24 cellular contexts compared by ENCODE assay signal in the genomic region with DNA sequence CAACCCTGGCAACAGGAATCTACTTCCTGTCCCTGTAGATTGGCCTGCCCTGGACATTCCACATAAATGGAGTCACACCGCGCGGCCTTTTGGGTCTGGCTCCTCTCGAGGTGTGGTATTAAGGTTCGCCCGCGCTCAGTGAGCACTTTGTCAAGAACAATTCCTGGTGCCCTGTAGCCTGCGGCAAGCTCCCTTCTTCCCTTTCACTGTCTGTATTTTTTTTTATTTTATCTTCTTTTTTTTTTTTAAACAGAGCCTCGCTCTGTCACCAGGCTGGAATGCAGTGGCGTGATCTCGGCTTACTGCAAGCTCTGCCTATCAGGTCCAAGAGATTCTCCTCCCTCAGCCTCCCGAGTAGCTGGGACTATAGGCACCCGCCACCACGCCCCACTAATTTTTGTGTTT. TPM values are rescaled to one million over a fixed set of nuclear protein-coding genes. Genes with fewer than 3 reads are reported as not detected.
DNase-seq lines count a peak whose midpoint lies in the region; ATAC-seq, FAIRE-seq and TF ChIP-seq lines count a peak whose summit lies in the region.
"Had no signal": no experiment of that assay in that cellular context is flagged by ENCODE, and none has a peak within 500 bp of the region (broad histone marks: within the 10 kb centered on the region; RNA-seq: fewer than 3 reads in every experiment).

No MANE protein-coding gene starts in this region.

- no peaks in the 10 kb centered on the region for H4K20me1 ChIP-seq in astrocyte (ENCODE audit: insufficient read depth, low read length)

- intact Hi-C loops in activated CD8-positive, alpha-beta T cell treated with anti-CD3 and anti-CD28 coated beads for 36 hours (cut with micrococcal nuclease): no loop called here

- H3K4me1 Mint-ChIP-seq in activated CD8-positive, alpha-beta T cell treated with anti-CD3 and anti-CD28 coated beads for 36 hours (ENCODE audit: low read depth): peaks cover 2% of the 10 kb centered on the region
- H3K4me1 Mint-ChIP-seq in activated CD8-positive, alpha-beta T cell treated with anti-CD3 and anti-CD28 coated beads, Interleukin-2, amount 10 ng/mL, durations not matched to agents 7 days and 5 days (ENCODE audit: low read depth): no peaks in the 10 kb centered on the region
- H3K4me1 Mint-ChIP-seq in astrocyte (ENCODE audit: low read depth, unreplicated experiment): no peaks in the 10 kb centered on the region
- H3K4me1 Mint-ChIP-seq: neural crest cell; stimulated activated memory B cell treated with anti-CD40 and anti-IgM and Interleukin-4, amounts not matched to agents 10 μg/mL and 1 μg/mL and 100 μg/mL, for 72 hours; WTC11 had no signal

- CTCF ChIA-PET in activated CD8-positive, alpha-beta T cell treated with anti-CD3 and anti-CD28 coated beads for 36 hours (lab: Charles Lee): no interaction called here
- CTCF ChIA-PET in activated CD8-positive, alpha-beta T cell treated with anti-CD3 and anti-CD28 coated beads, Interleukin-2, amount 10 ng/mL, durations not matched to agents 7 days and 5 days (lab: Charles Lee): no interaction called here

- H3K4me3 ChIP-seq in astrocyte (ENCODE audit: insufficient read depth, low read depth, low read length): no peak overlapping the region
- H3K4me3 ChIP-seq in effector memory CD4-positive, alpha-beta T cell (ENCODE audit: insufficient read depth, low read depth, low read length, poor library complexity, severe bottlenecking): no peak overlapping the region
- H3K4me3 ChIP-seq: BLaER1, heart right ventricle, thoracic aorta had no signal

- H2AFZ ChIP-seq in astrocyte (ENCODE audit: low read depth, low read length): peak overlapping the region; percentile 23

- FAIRE-seq in astrocyte (lab: Jason Lieb, UNC) (no peak), urothelium cell line (lab: Jason Lieb, UNC) (no peak), D721Med (lab: Jason Lieb, UNC) (no peak)
- FAIRE-seq: islet of Langerhans had no signal

- H3K9ac ChIP-seq in astrocyte (ENCODE audit: low read length): peak overlapping the region; percentile 73
- H3K9ac ChIP-seq: BLaER1 had no signal

- peaks cover 29% of the 10 kb centered on the region for H3K36me3 Mint-ChIP-seq in activated CD8-positive, alpha-beta T cell treated with anti-CD3 and anti-CD28 coated beads for 36 hours (ENCODE audit: low read depth)
- H3K36me3 Mint-ChIP-seq in activated CD8-positive, alpha-beta T cell treated with anti-CD3 and anti-CD28 coated beads, Interleukin-2, amount 10 ng/mL, durations not matched to agents 7 days and 5 days (ENCODE audit: low read depth): peaks cover 33% of the 10 kb centered on the region
- peaks cover 28% of the 10 kb centered on the region for H3K36me3 Mint-ChIP-seq in astrocyte (ENCODE audit: low read depth, unreplicated experiment)

- no peaks in the 10 kb centered on the region for H3K27me3 Mint-ChIP-seq in activated CD8-positive, alpha-beta T cell treated with anti-CD3 and anti-CD28 coated beads for 36 hours
- no peaks in the 10 kb centered on the region for H3K27me3 Mint-ChIP-seq in activated CD8-positive, alpha-beta T cell treated with anti-CD3 and anti-CD28 coated beads, Interleukin-2, amount 10 ng/mL, durations not matched to agents 7 days and 5 days (ENCODE audit: low read depth)
- no peaks in the 10 kb centered on the region for H3K27me3 Mint-ChIP-seq in astrocyte (ENCODE audit: low read depth, unreplicated experiment)
- H3K27me3 Mint-ChIP-seq: stimulated activated memory B cell treated with anti-CD40 and anti-IgM and Interleukin-4, amounts not matched to agents 10 μg/mL and 1 μg/mL and 100 μg/mL, for 72 hours had no signal

- peaks cover 13% of the 10 kb centered on the region for H3K4me1 ChIP-seq in astrocyte (ENCODE audit: insufficient read depth, low read length)
- H3K4me1 ChIP-seq in effector memory CD4-positive, alpha-beta T cell (ENCODE audit: control insufficient read depth, insufficient read depth, low read length, poor library complexity, severe bottlenecking): no peaks in the 10 kb centered on the region
- H3K4me1 ChIP-seq: BLaER1, heart right ventricle had no signal

- H3K4me3 Mint-ChIP-seq in activated CD8-positive, alpha-beta T cell treated with anti-CD3 and anti-CD28 coated beads for 36 hours: no peak overlapping the region
- no peak overlapping the region for H3K4me3 Mint-ChIP-seq in activated CD8-positive, alpha-beta T cell treated with anti-CD3 and anti-CD28 coated beads, Interleukin-2, amount 10 ng/mL, durations not matched to agents 7 days and 5 days
- H3K4me3 Mint-ChIP-seq in astrocyte (ENCODE audit: unreplicated experiment): no peak overlapping the region
- H3K4me3 Mint-ChIP-seq: neural crest cell; stimulated activated memory B cell treated with anti-CD40 and anti-IgM and Interleukin-4, amounts not matched to agents 10 μg/mL and 1 μg/mL and 100 μg/mL, for 72 hours; T-helper 1 cell treated with Interleukin-12 subunit alpha and Interleukin-12 subunit beta and Interleukin-4 antibody, amounts not matched to agents 30 μg/mL and 1 μg/mL, for 36 hours; WTC11 had no signal

- H3K27ac ChIP-seq in astrocyte (ENCODE audit: low read depth, low read length): peak overlapping the region; percentile 85
- H3K27ac ChIP-seq in effector memory CD4-positive, alpha-beta T cell (ENCODE audit: insufficient read depth, low read length, poor library complexity, severe bottlenecking): no peak overlapping the region
- H3K27ac ChIP-seq: BLaER1, heart right ventricle, thoracic aorta had no signal

- DNase-seq in activated CD8-positive, alpha-beta T cell treated with anti-CD3 and anti-CD28 coated beads for 36 hours: no peak
- no peak for DNase-seq in activated CD8-positive, alpha-beta T cell treated with anti-CD3 and anti-CD28 coated beads, Interleukin-2, amount 10 ng/mL, durations not matched to agents 7 days and 5 days
- peak; percentile 90 for DNase-seq in astrocyte (ENCODE audit: low read depth)
- peak; percentile 83 for DNase-seq in islet precursor cell
- DNase-seq in urothelium cell line (ENCODE audit: low spot score): peak; percentile 74
- no peak for DNase-seq in NK-92 treated with Interleukin-12 subunit alpha and Interleukin-12 subunit beta, amount 100 ng/mL, for 24 hours (lab: John Stamatoyannopoulos, UW)
- DNase-seq in effector memory CD4-positive, alpha-beta T cell: no peak
- DNase-seq in D721Med (ENCODE audit: insufficient read length, low spot score): no peak
- DNase-seq: 8988T; central memory CD4-positive, alpha-beta T cell; DMS 273 treated with DMSO at 0.1 percent for 48 hours; effector CD4-positive, alpha-beta T cell; heart right ventricle; NCI-H2029; NCI-H446 treated with DMSO at 0.1 percent for 48 hours; retina had no signal

- H3K4me2 ChIP-seq in astrocyte (ENCODE audit: low read length): peak overlapping the region; percentile 66
- H3K4me2 ChIP-seq: BLaER1 had no signal

- H3K27me3 ChIP-seq in astrocyte (ENCODE audit: insufficient read depth, low read length): no peaks in the 10 kb centered on the region
- no peaks in the 10 kb centered on the region for H3K27me3 ChIP-seq in effector memory CD4-positive, alpha-beta T cell (replicated peaks; ENCODE audit: control insufficient read depth, insufficient read depth, low read length, poor library complexity, severe bottlenecking)
- H3K27me3 ChIP-seq: BLaER1, heart right ventricle had no signal

- POLR2A ChIA-PET in activated CD8-positive, alpha-beta T cell treated with anti-CD3 and anti-CD28 coated beads for 36 hours (lab: Charles Lee): interaction anchor here (0.6 kb wide), 1 partner anchor 9 kb away, joined by 3 read pairs; no protein-coding TSS in a partner anchor
- POLR2A ChIA-PET in activated CD8-positive, alpha-beta T cell treated with anti-CD3 and anti-CD28 coated beads, Interleukin-2, amount 10 ng/mL, durations not matched to agents 7 days and 5 days (lab: Charles Lee): no interaction called here

- no peaks in the 10 kb centered on the region for H3K79me2 ChIP-seq in astrocyte (ENCODE audit: insufficient read depth, low read length)

- peak overlapping the region; percentile 7 for H3K27ac Mint-ChIP-seq in activated CD8-positive, alpha-beta T cell treated with anti-CD3 and anti-CD28 coated beads for 36 hours
- no peak overlapping the region for H3K27ac Mint-ChIP-seq in activated CD8-positive, alpha-beta T cell treated with anti-CD3 and anti-CD28 coated beads, Interleukin-2, amount 10 ng/mL, durations not matched to agents 7 days and 5 days
- peak overlapping the region; percentile 49 for H3K27ac Mint-ChIP-seq in astrocyte (ENCODE audit: unreplicated experiment)
- H3K27ac Mint-ChIP-seq: activated T-helper 2 cell treated with anti-CD3 and anti-CD28 coated beads, Interferon-gamma antibody, Interleukin-2, Interleukin-4, amounts not matched to agents 10 μg/mL and 5 μg/mL and 100 μg/mL, durations not matched to agents 14 hours and 24 hours and 36 hours; stimulated activated memory B cell treated with anti-CD40 and anti-IgM and Interleukin-4, amounts not matched to agents 10 μg/mL and 1 μg/mL and 100 μg/mL, for 72 hours; T-helper 1 cell treated with Interleukin-12 subunit alpha and Interleukin-12 subunit beta and Interleukin-4 antibody, amounts not matched to agents 30 μg/mL and 1 μg/mL, for 36 hours; WTC11 had no signal

- no peak for TF ChIP-seq CTCF in activated CD8-positive, alpha-beta T cell treated with anti-CD3 and anti-CD28 coated beads for 36 hours (IDR thresholded peaks at IDR 0.05)
- no peak for TF ChIP-seq CTCF in astrocyte (IDR thresholded peaks at IDR 0.05; ENCODE audit: insufficient read depth, low read depth, low read length)
- TF ChIP-seq CTCF in D721Med (IDR thresholded peaks at IDR 0.05; ENCODE audit: insufficient read depth, missing control alignments): no peak

- H3K9me3 Mint-ChIP-seq in activated CD8-positive, alpha-beta T cell treated with anti-CD3 and anti-CD28 coated beads for 36 hours: no peaks in the 10 kb centered on the region
- H3K9me3 Mint-ChIP-seq in activated CD8-positive, alpha-beta T cell treated with anti-CD3 and anti-CD28 coated beads, Interleukin-2, amount 10 ng/mL, durations not matched to agents 7 days and 5 days (ENCODE audit: insufficient read depth): no peaks in the 10 kb centered on the region
- H3K9me3 Mint-ChIP-seq in astrocyte (ENCODE audit: unreplicated experiment): peaks cover 10% of the 10 kb centered on the region
- H3K9me3 Mint-ChIP-seq: activated T-helper 2 cell treated with anti-CD3 and anti-CD28 coated beads, Interferon-gamma antibody, Interleukin-2, Interleukin-4, amounts not matched to agents 10 μg/mL and 5 μg/mL and 100 μg/mL, durations not matched to agents 14 hours and 24 hours and 36 hours; stimulated activated memory B cell treated with anti-CD40 and anti-IgM and Interleukin-4, amounts not matched to agents 10 μg/mL and 1 μg/mL and 100 μg/mL, for 72 hours had no signal

- H3K36me3 ChIP-seq in astrocyte (ENCODE audit: insufficient read depth, low read length): no peaks in the 10 kb centered on the region
- peaks cover 99% of the 10 kb centered on the region for H3K36me3 ChIP-seq in effector memory CD4-positive, alpha-beta T cell (ENCODE audit: control insufficient read depth, insufficient read depth, low read length)

- ATAC-seq in activated CD8-positive, alpha-beta T cell treated with anti-CD3 and anti-CD28 coated beads for 36 hours: no peak
- no peak for ATAC-seq in activated CD8-positive, alpha-beta T cell treated with anti-CD3 and anti-CD28 coated beads, Interleukin-2, amount 10 ng/mL, durations not matched to agents 7 days and 5 days
- ATAC-seq: heart right ventricle; stimulated activated memory B cell treated with anti-CD40 and anti-IgM and Interleukin-4, amounts not matched to agents 10 μg/mL and 1 μg/mL and 100 μg/mL, for 72 hours; WTC11 had no signal

- H3K9me3 ChIP-seq in astrocyte (ENCODE audit: insufficient read depth, low read depth, low read length): no peaks in the 10 kb centered on the region
- H3K9me3 ChIP-seq in effector memory CD4-positive, alpha-beta T cell (ENCODE audit: control insufficient read depth, low read length): no peaks in the 10 kb centered on the region
- H3K9me3 ChIP-seq: heart right ventricle, thoracic aorta had no signal

RNA-seq across cellular contexts. Expression of a gene that starts 28.3 kb away (rescaled TPM):
- 1 to 10 TPM; 1.4 to 1.5 TPM for total RNA-seq in activated CD8-positive, alpha-beta T cell treated with anti-CD3 and anti-CD28 coated beads for 36 hours
- 1 to 10 TPM in 1 of 2 experiments, under 1 TPM in 1; 0.99 to 1.5 TPM for total RNA-seq in activated CD8-positive, alpha-beta T cell treated with anti-CD3 and anti-CD28 coated beads, Interleukin-2, amount 10 ng/mL, durations not matched to agents 7 days and 5 days
- total RNA-seq in astrocyte: 1.7 and 2.2 TPM in 2 replicates

RNA-seq across cellular contexts. Expression of a gene that starts 55.3 kb away (rescaled TPM):
- 1 to 10 TPM; 4.8 to 6.5 TPM for total RNA-seq in activated CD8-positive, alpha-beta T cell treated with anti-CD3 and anti-CD28 coated beads for 36 hours
- total RNA-seq in activated CD8-positive, alpha-beta T cell treated with anti-CD3 and anti-CD28 coated beads, Interleukin-2, amount 10 ng/mL, durations not matched to agents 7 days and 5 days: 1 to 10 TPM; 5.8 to 7.9 TPM
- total RNA-seq in astrocyte: 39.8 and 41.1 TPM in 2 replicates

Comparison
In these comparisons a context has a peak if more than half of its experiments do, and no peak if none do; other contexts are left out.
1. DNase-seq: peak in astrocyte (single experiment), islet precursor cell (single experiment) and urothelium cell line (single experiment); none in activated CD8-positive, alpha-beta T cell treated with anti-CD3 and anti-CD28 coated beads for 36 hours (single experiment), activated CD8-positive, alpha-beta T cell treated with anti-CD3 and anti-CD28 coated beads, Interleukin-2, amount 10 ng/mL, durations not matched to agents 7 days and 5 days (single experiment), NK-92 treated with Interleukin-12 subunit alpha and Interleukin-12 subunit beta, amount 100 ng/mL, for 24 hours (single experiment), effector memory CD4-positive, alpha-beta T cell (0 of 3) and D721Med (single experiment).